Comparison of ENCODE assay signal across 8 cellular contexts in the genomic region with DNA sequence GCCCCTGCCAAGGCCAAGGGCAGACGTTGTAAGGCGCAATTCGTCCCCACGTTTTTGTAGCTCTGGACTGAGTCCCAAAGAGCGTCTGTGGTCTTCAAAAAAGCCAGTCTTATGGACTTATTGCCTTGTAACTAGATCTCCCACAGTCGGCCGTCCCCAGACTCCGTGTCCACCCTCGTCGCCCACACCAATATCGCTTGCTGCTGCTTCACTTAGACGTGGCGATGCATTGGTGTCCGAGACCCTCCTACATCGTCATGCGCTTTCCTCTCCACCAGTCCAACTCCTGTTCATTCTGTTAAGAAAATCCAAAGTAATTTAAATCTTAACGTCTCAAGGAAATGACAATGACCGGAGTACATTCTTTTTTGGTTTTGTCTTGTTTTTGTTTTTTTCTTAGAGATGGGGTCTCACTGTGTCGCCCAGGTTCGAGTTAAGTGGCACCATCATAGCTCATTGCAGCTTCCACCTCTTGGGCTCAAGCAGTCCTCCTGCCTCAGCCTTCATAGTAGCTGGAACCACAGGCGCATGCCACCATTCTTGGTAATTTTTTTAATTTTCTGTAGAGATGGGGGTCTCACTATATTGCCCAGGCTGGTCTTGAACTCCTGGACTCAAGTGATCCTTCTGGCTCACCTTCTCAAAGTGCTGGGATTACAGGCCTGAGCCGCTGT. TPM values are rescaled to one million over a fixed set of nuclear protein-coding genes. Genes with fewer than 3 reads are reported as not detected.
DNase-seq lines count a peak whose midpoint lies in the region; ATAC-seq and TF ChIP-seq lines count a peak whose summit lies in the region.

No MANE protein-coding gene starts in this region.

- H4K5ac ChIP-seq in IMR-90 (ENCODE audit: low read depth, low read length): peak overlapping the region; percentile 80

- peaks cover 9% of the 10 kb centered on the region for H3K9me1 ChIP-seq in IMR-90 (ENCODE audit: insufficient read depth, low read length)

- DNase-seq in IMR-90: peak; percentile 13
- DNase-seq in cardiac fibroblast (ENCODE audit: low read depth in 2 of 2): peak; percentile 19 to 23
- peak; percentile 8 for DNase-seq in medulla oblongata (ENCODE audit: extremely low spot score)
- no peak for DNase-seq in aorta
- no peak for DNase-seq in NCI-H187 treated with DMSO at 0.1 percent for 48 hours (lab: John Stamatoyannopoulos, UW)
- DNase-seq in activated gamma-delta T cell treated with Interleukin-2 at 50 U/mL for 16 hours: no peak

- CTCF ChIA-PET in IMR-90 (lab: Yijun Ruan, JAX): interaction anchor here (0.5 kb wide), 1 partner anchor 469 kb away, joined by 3 read pairs; no protein-coding TSS in a partner anchor

- H2AFZ ChIP-seq in IMR-90 (replicated peaks; ENCODE audit: low read length, poor library complexity): peak overlapping the region; percentile 89

- H3K18ac ChIP-seq in IMR-90 (ENCODE audit: low read depth, low read length): peak overlapping the region; percentile 44; the same call in 1 of the 2 replicates

- in situ Hi-C loops in IMR-90 (cut with MboI; ENCODE audit: low sequenced_read_pairs): no loop called here

- no TSS peak for BruUV-seq in IMR-90 (replicated peaks; lab: Mats Ljungman, UMichigan)

- H3K36me3 ChIP-seq in BLaER1 treated with 17β-estradiol and CSF1 and Interleukin-3, amounts not matched to agents 10 nM and 100 nM: peaks cover 17 to 30% (median 24%) of the 10 kb centered on the region in 11 experiments
- H3K36me3 ChIP-seq in IMR-90 (ENCODE audit: control insufficient read depth, insufficient read depth, low read length) (peaks cover 2% of the 10 kb centered on the region; the same call in 1 of the 2 replicates), aorta (ENCODE audit: control insufficient read depth in 1 of 2, insufficient read depth in 2 of 2, low read length in 1 of 2) (no peaks in the 10 kb centered on the region)

- H3K9me3 ChIP-seq in BLaER1 treated with 17β-estradiol and CSF1 and Interleukin-3, amounts not matched to agents 10 nM and 100 nM (replicated peaks in 1 of 11): no peaks in the 10 kb centered on the region
- H3K9me3 ChIP-seq in IMR-90 (ENCODE audit: control insufficient read depth, insufficient read depth, low read length) (no peaks in the 10 kb centered on the region), aorta (ENCODE audit: control insufficient read depth, low read length) (no peaks in the 10 kb centered on the region)

- intact Hi-C loops in IMR-90 (cut with micrococcal nuclease): loop anchor here (5.0 kb wide), 1 partner anchor 103 kb away; no protein-coding TSS in a partner anchor
- intact Hi-C loops in aorta (cut with DNase I): loop anchor here in 1 of 2 donors (2.0 kb wide), 2 partner anchors 33 to 103 kb away; partner anchors contain the start of gene DDX21

- peak overlapping the region; percentile 81 to 97 (median 93) for H3K4me2 ChIP-seq in BLaER1 treated with 17β-estradiol and CSF1 and Interleukin-3, amounts not matched to agents 10 nM and 100 nM
- peak overlapping the region; percentile 100 for H3K4me2 ChIP-seq in IMR-90 (ENCODE audit: low read depth, low read length)

- no peak overlapping the region for H2BK20ac ChIP-seq in IMR-90 (ENCODE audit: low read depth, low read length)

- POLR2A ChIA-PET in IMR-90 (lab: Charles Lee; ENCODE audit: unreplicated experiment): no interaction called here

- peak overlapping the region; percentile 75 to 93 (median 88) for H3K4me3 ChIP-seq in BLaER1 treated with 17β-estradiol and CSF1 and Interleukin-3, amounts not matched to agents 10 nM and 100 nM
- H3K4me3 ChIP-seq in IMR-90 (ENCODE audit: insufficient read depth, low read depth, low read length) (peak overlapping the region; percentile 85), cardiac fibroblast (replicated peaks in 1 of 2; ENCODE audit: low read depth in 2 of 2, low read length in 2 of 2) (peak overlapping the region; percentile 79 to 96), aorta (ENCODE audit: low read length in 2 of 2) (peak overlapping the region; percentile 91 to 96)

- peak overlapping the region; percentile 88 for H2AK9ac ChIP-seq in IMR-90 (replicated peaks; ENCODE audit: low read depth, low read length, poor library complexity)

- dilution Hi-C loops in IMR-90 (cut with HindIII; ENCODE audit: low sequenced_read_pairs, unreplicated experiment): no loop called here

- no peak for TF ChIP-seq RAD21 in IMR-90 (IDR thresholded peaks at IDR 0.05; ENCODE audit: low read length)

- peak overlapping the region; percentile 71 for H3K4ac ChIP-seq in IMR-90 (ENCODE audit: low read depth, low read length)

- TF ChIP-seq CTCF in IMR-90 (conservative IDR thresholded peaks at IDR 0.05; ENCODE audit: low read depth, low read length): no peak
- TF ChIP-seq CTCF in cardiac fibroblast (IDR thresholded peaks at IDR 0.05; ENCODE audit: low read depth, low read length): no peak

- H3K79me1 ChIP-seq in IMR-90 (ENCODE audit: low read depth in 1 of 2, low read length in 2 of 2): peaks cover 9 to 38% of the 10 kb centered on the region in 2 experiments

- peak overlapping the region; percentile 91 for H3K23ac ChIP-seq in IMR-90 (ENCODE audit: low read depth, low read length)

- no peak for TF ChIP-seq POLR2A in IMR-90 (IDR thresholded peaks at IDR 0.05; ENCODE audit: low read depth, low read length)

- ATAC-seq in IMR-90 (ENCODE audit: low read depth) (peak; percentile 1; the same call in 1 of the 2 replicates), aorta (ENCODE audit: low FRiP score) (peak; percentile 43), GM21526 (IDR thresholded peaks at IDR 0.05; ENCODE audit: low FRiP score, unreplicated experiment) (no peak)

- H4K20me1 ChIP-seq in BLaER1 treated with 17β-estradiol and CSF1 and Interleukin-3, amounts not matched to agents 10 nM and 100 nM: peaks cover 11 to 50% (median 33%) of the 10 kb centered on the region in 11 experiments; a peak in 20 of 22 replicates
- peaks cover 13% of the 10 kb centered on the region; the same call in 1 of the 2 replicates for H4K20me1 ChIP-seq in IMR-90 (ENCODE audit: insufficient read depth, low read length)

- 13% methylated on average over 10 of the region's 22 CpGs; no CpG with 5 or more reads in 1 of the 2 experiments for WGBS in IMR-90 (ENCODE audit: extremely low coverage in 2 of 2, insufficient read length in 1 of 2), 2 experiments
- 10 to 12% methylated on average over 22 of the region's 22 CpGs for WGBS in aorta, 2 donors

- peak overlapping the region; percentile 86; the same call in 1 of the 2 replicates for H2AK5ac ChIP-seq in IMR-90 (ENCODE audit: low read depth, low read length)

- H4K91ac ChIP-seq in IMR-90 (ENCODE audit: insufficient read depth, low read depth, low read length): peak overlapping the region; percentile 61

- H3K4me1 ChIP-seq in BLaER1 treated with 17β-estradiol and CSF1 and Interleukin-3, amounts not matched to agents 10 nM and 100 nM: peaks cover 19 to 50% (median 24%) of the 10 kb centered on the region in 10 experiments
- H3K4me1 ChIP-seq in IMR-90 (ENCODE audit: control insufficient read depth, insufficient read depth, low read length): peaks cover 12% of the 10 kb centered on the region
- H3K4me1 ChIP-seq in aorta (ENCODE audit: control insufficient read depth in 1 of 2, insufficient read depth in 2 of 2, low read length in 2 of 2): no peaks in the 10 kb centered on the region

- no peak overlapping the region for H2BK120ac ChIP-seq in IMR-90 (ENCODE audit: low read depth, low read length)

- H2BK5ac ChIP-seq in IMR-90 (ENCODE audit: low read depth, low read length, poor library complexity, severe bottlenecking): peak overlapping the region; percentile 48

- peak overlapping the region; percentile 42 for H3K56ac ChIP-seq in IMR-90 (ENCODE audit: extremely low read depth, insufficient read depth, low read length)

- peak overlapping the region; percentile 18; the same call in 1 of the 3 replicates for H2BK15ac ChIP-seq in IMR-90 (ENCODE audit: low read depth, low read length)

- H3K14ac ChIP-seq in IMR-90 (replicated peaks; ENCODE audit: low read depth, low read length): peak overlapping the region; percentile 79

- H4K8ac ChIP-seq in IMR-90 (ENCODE audit: low read depth in 2 of 2, low read length in 2 of 2): peak overlapping the region; percentile 68 to 77; a peak in 3 of 4 replicates

- H3K27me3 ChIP-seq in BLaER1 treated with 17β-estradiol and CSF1 and Interleukin-3, amounts not matched to agents 10 nM and 100 nM: no peaks in the 10 kb centered on the region
- H3K27me3 ChIP-seq in IMR-90 (ENCODE audit: control insufficient read depth, insufficient read depth, low read length): no peaks in the 10 kb centered on the region
- no peaks in the 10 kb centered on the region for H3K27me3 ChIP-seq in aorta (ENCODE audit: control insufficient read depth in 1 of 2, insufficient read depth in 2 of 2, low read length in 1 of 2)

- peak overlapping the region; percentile 58 to 82 (median 78); a peak in 21 of 22 replicates for H3K27ac ChIP-seq in BLaER1 treated with 17β-estradiol and CSF1 and Interleukin-3, amounts not matched to agents 10 nM and 100 nM
- H3K27ac ChIP-seq in IMR-90 (ENCODE audit: insufficient read depth, low read length) (peak overlapping the region; percentile 71), aorta (ENCODE audit: low read depth in 1 of 2, low read length in 2 of 2) (peak overlapping the region in 1 of 2 donors; percentile 85)

- H3K9ac ChIP-seq in BLaER1 treated with 17β-estradiol and CSF1 and Interleukin-3, amounts not matched to agents 10 nM and 100 nM: peak overlapping the region; percentile 80 to 92 (median 86)
- H3K9ac ChIP-seq in IMR-90 (ENCODE audit: low read depth, low read length): peak overlapping the region; percentile 78

TF ChIP-seq in IMR-90, 13 proteins besides CTCF, POLR2A, EP300 and RAD21 (continues in another document):
- TF ChIP-seq RFX5 (IDR thresholded peaks at IDR 0.05; ENCODE audit: low read depth, low read length): no peak
- no peak for TF ChIP-seq RCOR1 (IDR thresholded peaks at IDR 0.05; ENCODE audit: insufficient replicate concordance, low read length)
- no peak for TF ChIP-seq BHLHE40 (IDR thresholded peaks at IDR 0.05; ENCODE audit: low read depth, low read length)
- no peak for TF ChIP-seq SMC3 (IDR thresholded peaks at IDR 0.05; ENCODE audit: low read depth, low read length)
- TF ChIP-seq NFE2L2 (IDR thresholded peaks at IDR 0.05; ENCODE audit: low read depth, low read length): no peak
- no peak for TF ChIP-seq MXI1 (IDR thresholded peaks at IDR 0.05; ENCODE audit: borderline replicate concordance, low read depth, low read length)

RNA-seq across cellular contexts. Expression of gene KIFBP, which starts 0.9 kb away (rescaled TPM):
- total RNA-seq in IMR-90 (2012; rRNA removed) (51.3 and 67.2 TPM in 2 replicates), aorta (10 to 100 TPM; 27.4 to 28.4 TPM)
- polyA plus RNA-seq in IMR-90 (2012; rRNA removed) (29.6 and 30.6 TPM in 2 replicates), aorta (10 to 100 TPM; 19.0 to 23.3 TPM)
- 13.5 and 22.6 TPM in 2 replicates for polyA plus RNA-seq in IMR-90 (2012; cell fraction: cytosol; rRNA removed)
- polyA plus RNA-seq in IMR-90 (2012; cell fraction: nucleus; rRNA removed; ENCODE audit: low replicate concordance): 10.2 and 28.6 TPM in 2 replicates

RNA-seq across cellular contexts. Expression of gene DDX21, which starts 33.5 kb away (rescaled TPM):
- total RNA-seq in IMR-90 (2012; rRNA removed): 73.7 and 109 TPM in 2 replicates
- 33.9 and 43.2 TPM in 2 replicates for polyA plus RNA-seq in IMR-90 (2012; rRNA removed)
- polyA plus RNA-seq in IMR-90 (2012; cell fraction: cytosol; rRNA removed): 4.3 and 8.3 TPM in 2 replicates
- 2.5 and 21.2 TPM in 2 replicates for polyA plus RNA-seq in IMR-90 (2012; cell fraction: nucleus; rRNA removed; ENCODE audit: low replicate concordance)
- 10 to 100 TPM; 34.9 to 52.4 TPM for total RNA-seq in aorta
- polyA plus RNA-seq in aorta: 10 to 100 TPM; 13.7 to 22.0 TPM

Comparison
In these comparisons a context has a peak if more than half of its experiments do, and no peak if none do; other contexts are left out.
1. DNase-seq: peak in IMR-90 (single experiment), cardiac fibroblast (2 of 2) and medulla oblongata (single experiment); none in aorta (0 of 2), NCI-H187 treated with DMSO at 0.1 percent for 48 hours (single experiment) and activated gamma-delta T cell treated with Interleukin-2 at 50 U/mL for 16 hours (single experiment).
2. Peak in every context shown above with its lines, with median percentiles within 50 percentile points of each other: H3K4me3 ChIP-seq.